12 cellular contexts compared by ENCODE assay signal in genomic region chr2:191382801-191383200, GRCh38.
DNase-seq lines count a peak whose midpoint lies in the region; ATAC-seq, FAIRE-seq and TF ChIP-seq lines count a peak whose summit lies in the region.
"Had no signal": no experiment of that assay in that cellular context is flagged by ENCODE, and none has a peak within 500 bp of the region (broad histone marks: within the 10 kb centered on the region; RNA-seq: fewer than 3 reads in every experiment).

No MANE protein-coding gene starts in this region.

- H3K9me3 ChIP-seq in cardiac muscle cell (ENCODE audit: low read depth) (no peaks in the 10 kb centered on the region), astrocyte (ENCODE audit: insufficient read depth, low read depth, low read length) (no peaks in the 10 kb centered on the region), suprapubic skin (no peaks in the 10 kb centered on the region)

- no peak for ATAC-seq in GM18873 (IDR thresholded peaks at IDR 0.05; ENCODE audit: low FRiP score, unreplicated experiment)
- ATAC-seq: activated CD8-positive, alpha-beta memory T cell treated with anti-CD3 and anti-CD28 coated beads, Interleukin-2, amount 10 ng/mL, durations not matched to agents 7 days and 5 days had no signal

- H3K27ac ChIP-seq in cardiac muscle cell (no peak overlapping the region), astrocyte (ENCODE audit: low read depth, low read length) (no peak overlapping the region), suprapubic skin (no peak overlapping the region)
- H3K27ac ChIP-seq: SK-N-MC had no signal

- H3K27ac Mint-ChIP-seq in astrocyte (ENCODE audit: unreplicated experiment) = peak overlapping the region; percentile 14
- H3K27ac Mint-ChIP-seq: activated CD8-positive, alpha-beta memory T cell treated with anti-CD3 and anti-CD28 coated beads, Interleukin-2, amount 10 ng/mL, durations not matched to agents 7 days and 5 days had no signal

- no peaks in the 10 kb centered on the region for H3K9me3 Mint-ChIP-seq in astrocyte (ENCODE audit: unreplicated experiment)

- no peaks in the 10 kb centered on the region for H3K27me3 Mint-ChIP-seq in astrocyte (ENCODE audit: low read depth, unreplicated experiment)

- H3K36me3 ChIP-seq in cardiac muscle cell = peaks cover 29% of the 10 kb centered on the region
- H3K36me3 ChIP-seq in astrocyte (ENCODE audit: insufficient read depth, low read length) = peaks cover 12% of the 10 kb centered on the region
- H3K36me3 ChIP-seq in suprapubic skin = peaks cover 4% of the 10 kb centered on the region

- H3K4me3 ChIP-seq in cardiac muscle cell (no peak overlapping the region), astrocyte (ENCODE audit: insufficient read depth, low read depth, low read length) (no peak overlapping the region), suprapubic skin (no peak overlapping the region)
- H3K4me3 ChIP-seq: SK-N-MC had no signal

- no peaks in the 10 kb centered on the region for H4K20me1 ChIP-seq in astrocyte (ENCODE audit: insufficient read depth, low read length)

- TF ChIP-seq CTCF in cardiac muscle cell (IDR thresholded peaks at IDR 0.05; ENCODE audit: low read depth, low read length) = no peak
- TF ChIP-seq CTCF in astrocyte (IDR thresholded peaks at IDR 0.05; ENCODE audit: insufficient read depth, low read depth, low read length) = no peak
- TF ChIP-seq CTCF in suprapubic skin (IDR thresholded peaks at IDR 0.05) = no peak

- H3K4me2 ChIP-seq in astrocyte (ENCODE audit: low read length) = no peak overlapping the region

- H3K4me3 Mint-ChIP-seq in astrocyte (ENCODE audit: unreplicated experiment) = no peak overlapping the region
- H3K4me3 Mint-ChIP-seq: activated CD8-positive, alpha-beta memory T cell treated with anti-CD3 and anti-CD28 coated beads, Interleukin-2, amount 10 ng/mL, durations not matched to agents 7 days and 5 days had no signal

- H3K4me1 ChIP-seq in cardiac muscle cell (ENCODE audit: low read depth) (no peaks in the 10 kb centered on the region), astrocyte (ENCODE audit: insufficient read depth, low read length) (peaks cover 40% of the 10 kb centered on the region), suprapubic skin (peaks cover 6% of the 10 kb centered on the region)

- TF ChIP-seq EP300 in suprapubic skin (IDR thresholded peaks at IDR 0.05) = no peak

- DNase-seq in cardiac muscle cell (ENCODE audit: low read depth in 1 of 2, low spot score in 1 of 2) (peak; percentile 28 to 53), cardiac septum (ENCODE audit: low spot score) (no peak), astrocyte (ENCODE audit: low read depth) (no peak), kidney tubule cell (ENCODE audit: low spot score) (peak; percentile 24), NCI-H2196 treated with DMSO at 0.1 percent for 48 hours (lab: John Stamatoyannopoulos, UW; ENCODE audit: unreplicated experiment) (no peak), suprapubic skin (ENCODE audit: low spot score in 2 of 2) (no peak), AML-193 (lab: John Stamatoyannopoulos, UW) (no peak)
- DNase-seq: activated CD8-positive, alpha-beta memory T cell treated with anti-CD3 and anti-CD28 coated beads, Interleukin-2, amount 10 ng/mL, durations not matched to agents 7 days and 5 days; kidney; stimulated activated CD8-positive, alpha-beta memory T cell treated with anti-CD3 and anti-CD28 coated beads, Interleukin-4, amount 100 ng/mL, for 48 hours had no signal

- TF ChIP-seq POLR2A in suprapubic skin (IDR thresholded peaks at IDR 0.05) = no peak

- H3K4me1 Mint-ChIP-seq in astrocyte (ENCODE audit: low read depth, unreplicated experiment) = peaks cover 54% of the 10 kb centered on the region

- H2AFZ ChIP-seq in astrocyte (ENCODE audit: low read depth, low read length) = no peak overlapping the region

- H3K9ac ChIP-seq in astrocyte (ENCODE audit: low read length) = no peak overlapping the region

- intact Hi-C loops in cardiac septum (cut with DNase I) = no loop called here

- peaks cover 6% of the 10 kb centered on the region for H3K36me3 Mint-ChIP-seq in astrocyte (ENCODE audit: low read depth, unreplicated experiment)
- H3K36me3 Mint-ChIP-seq: activated CD8-positive, alpha-beta memory T cell treated with anti-CD3 and anti-CD28 coated beads, Interleukin-2, amount 10 ng/mL, durations not matched to agents 7 days and 5 days had no signal

- H3K27me3 ChIP-seq in cardiac muscle cell (no peaks in the 10 kb centered on the region), astrocyte (ENCODE audit: insufficient read depth, low read length) (no peaks in the 10 kb centered on the region), suprapubic skin (no peaks in the 10 kb centered on the region)

- peaks cover 18% of the 10 kb centered on the region for H3K79me2 ChIP-seq in astrocyte (ENCODE audit: insufficient read depth, low read length)

- 53% methylated on average over 1 of the region's 1 CpG for WGBS in suprapubic skin

- FAIRE-seq in astrocyte (lab: Jason Lieb, UNC) = no peak

Comparison
In these comparisons a context has a peak if more than half of its experiments do, and no peak if none do; other contexts are left out.
1. DNase-seq: peak in cardiac muscle cell (2 of 2) and kidney tubule cell (single experiment); none in cardiac septum (single experiment), astrocyte (single experiment), NCI-H2196 treated with DMSO at 0.1 percent for 48 hours (single experiment), suprapubic skin (0 of 2) and AML-193 (0 of 2).